In the genomic region with DNA sequence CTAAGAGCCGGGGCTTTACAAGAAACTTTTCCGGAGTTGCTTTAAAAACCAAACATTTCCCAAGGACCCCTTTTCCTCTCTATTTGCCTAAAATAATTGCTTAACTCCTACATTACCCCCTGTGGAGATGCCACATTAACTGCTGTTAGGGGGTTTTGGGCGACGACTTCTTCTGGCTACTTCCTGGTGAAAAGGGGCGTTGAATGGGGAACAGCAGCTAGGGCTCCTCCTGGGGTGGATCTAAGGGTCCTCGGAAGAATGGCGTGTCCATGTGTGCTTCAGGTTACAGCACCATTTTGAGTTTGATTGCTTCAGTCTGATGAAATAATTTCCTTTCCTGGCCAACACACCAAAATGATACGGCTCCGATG, we compare ENCODE assay signal across 1 cellular context.
TF ChIP-seq lines count a peak whose summit lies in the region.

No MANE protein-coding gene starts in this region.

TF ChIP-seq in IMR-90, 13 proteins besides CTCF, POLR2A, EP300 and RAD21:
- TF ChIP-seq MAFK (IDR thresholded peaks at IDR 0.05; ENCODE audit: low read depth, low read length) = no peak
- TF ChIP-seq MAZ (IDR thresholded peaks at IDR 0.05; ENCODE audit: borderline replicate concordance, low read depth, low read length) = no peak
- TF ChIP-seq BHLHE40 (IDR thresholded peaks at IDR 0.05; ENCODE audit: low read depth, low read length) = no peak
- TF ChIP-seq, protein P1, sequence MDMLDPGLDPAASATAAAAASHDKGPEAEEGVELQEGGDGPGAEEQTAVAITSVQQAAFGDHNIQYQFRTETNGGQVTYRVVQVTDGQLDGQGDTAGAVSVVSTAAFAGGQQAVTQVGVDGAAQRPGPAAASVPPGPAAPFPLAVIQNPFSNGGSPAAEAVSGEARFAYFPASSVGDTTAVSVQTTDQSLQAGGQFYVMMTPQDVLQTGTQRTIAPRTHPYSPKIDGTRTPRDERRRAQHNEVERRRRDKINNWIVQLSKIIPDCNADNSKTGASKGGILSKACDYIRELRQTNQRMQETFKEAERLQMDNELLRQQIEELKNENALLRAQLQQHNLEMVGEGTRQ (IDR thresholded peaks at IDR 0.05; ENCODE audit: low read depth, low read length) = no peak
- TF ChIP-seq MXI1 (IDR thresholded peaks at IDR 0.05; ENCODE audit: borderline replicate concordance, low read depth, low read length) = no peak
- no peak for TF ChIP-seq RFX5 (IDR thresholded peaks at IDR 0.05; ENCODE audit: low read depth, low read length)
- no peak for TF ChIP-seq NFE2L2 (IDR thresholded peaks at IDR 0.05; ENCODE audit: low read depth, low read length)
- no peak for TF ChIP-seq FOS (IDR thresholded peaks at IDR 0.05; ENCODE audit: low read depth, low read length)
- TF ChIP-seq, protein P2, sequence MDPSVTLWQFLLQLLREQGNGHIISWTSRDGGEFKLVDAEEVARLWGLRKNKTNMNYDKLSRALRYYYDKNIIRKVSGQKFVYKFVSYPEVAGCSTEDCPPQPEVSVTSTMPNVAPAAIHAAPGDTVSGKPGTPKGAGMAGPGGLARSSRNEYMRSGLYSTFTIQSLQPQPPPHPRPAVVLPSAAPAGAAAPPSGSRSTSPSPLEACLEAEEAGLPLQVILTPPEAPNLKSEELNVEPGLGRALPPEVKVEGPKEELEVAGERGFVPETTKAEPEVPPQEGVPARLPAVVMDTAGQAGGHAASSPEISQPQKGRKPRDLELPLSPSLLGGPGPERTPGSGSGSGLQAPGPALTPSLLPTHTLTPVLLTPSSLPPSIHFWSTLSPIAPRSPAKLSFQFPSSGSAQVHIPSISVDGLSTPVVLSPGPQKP (IDR thresholded peaks at IDR 0.05; ENCODE audit: borderline replicate concordance, low read depth, low read length) = no peak
- TF ChIP-seq CEBPB (IDR thresholded peaks at IDR 0.05; ENCODE audit: low read depth, low read length) = no peak
- TF ChIP-seq SMC3 (IDR thresholded peaks at IDR 0.05; ENCODE audit: low read depth, low read length) = no peak
- TF ChIP-seq CHD1 (IDR thresholded peaks at IDR 0.05; ENCODE audit: low read depth, low read length) = no peak
- TF ChIP-seq RCOR1 (IDR thresholded peaks at IDR 0.05; ENCODE audit: insufficient replicate concordance, low read length) = no peak
